ENCODE assay signal across 8 cellular contexts in the genomic region with DNA sequence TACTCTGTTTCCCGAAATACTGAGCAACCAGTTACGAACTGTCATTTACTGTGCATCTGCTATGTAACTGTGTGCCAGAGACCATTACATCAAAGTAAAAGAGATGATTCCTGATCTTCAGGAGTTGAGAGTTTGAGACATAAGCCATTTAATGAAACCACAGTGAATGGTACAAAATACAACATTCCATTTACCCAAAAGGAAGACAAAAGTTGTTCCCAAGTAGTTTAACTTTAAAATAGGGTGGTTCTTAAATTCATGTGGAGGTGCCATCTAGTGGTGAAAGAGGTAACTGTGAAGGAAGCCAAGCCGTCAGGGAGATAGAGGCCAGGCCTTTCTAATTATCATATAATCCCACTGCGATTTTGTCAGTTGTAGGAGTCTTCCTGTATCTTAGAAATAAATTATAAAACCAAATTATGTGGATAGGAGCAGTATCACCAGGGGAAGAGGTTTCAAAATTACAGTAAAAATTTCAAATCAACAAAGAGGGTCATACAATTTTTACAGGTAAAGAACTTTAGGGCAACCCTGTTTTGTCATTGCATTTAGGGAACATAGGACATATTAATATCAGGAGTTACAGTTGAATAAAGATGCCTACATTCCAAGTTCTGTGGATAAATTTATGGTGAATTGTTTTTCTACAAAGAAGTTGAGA.
A peak's percentile ranks its signal among the peaks of the same experiment; 100 is the strongest.
DNase-seq lines count a peak whose midpoint lies in the region; ATAC-seq, FAIRE-seq and TF ChIP-seq lines count a peak whose summit lies in the region.

No MANE protein-coding gene starts in this region.

- no peak overlapping the region for H3K4me3 Mint-ChIP-seq in stimulated activated naive B cell treated with anti-CD40 and anti-IgM and Interleukin-4, amounts not matched to agents 10 μg/mL and 1 μg/mL and 100 μg/mL, for 72 hours

- peak; percentile 71 for FAIRE-seq in RCC 7860 (lab: Jason Lieb, UNC)

- peaks cover 0 to 18% of the 10 kb centered on the region in 2 donors for H3K4me1 ChIP-seq in lung (ENCODE audit: control insufficient read depth in 2 of 2, insufficient read depth in 2 of 2, low read length in 2 of 2)

- TF ChIP-seq CTCF in lung (IDR thresholded peaks at IDR 0.05; ENCODE audit: control extremely low read depth, extremely low read depth) = peak; percentile 45

- WGBS in lung, 2 donors = 43 to 52% methylated on average over 4 of the region's 4 CpGs

- H3K27me3 Mint-ChIP-seq in stimulated activated naive B cell treated with anti-CD40 and anti-IgM and Interleukin-4, amounts not matched to agents 10 μg/mL and 1 μg/mL and 100 μg/mL, for 72 hours = no peaks in the 10 kb centered on the region

- no peaks in the 10 kb centered on the region for H3K36me3 Mint-ChIP-seq in stimulated activated naive B cell treated with anti-CD40 and anti-IgM and Interleukin-4, amounts not matched to agents 10 μg/mL and 1 μg/mL and 100 μg/mL, for 72 hours

- H3K4me3 ChIP-seq in lung = no peak overlapping the region

- DNase-seq in NCI-H1092 treated with DMSO at 0.1 percent for 48 hours (lab: John Stamatoyannopoulos, UW) (peak; percentile 37), NCI-H1092 (lab: John Stamatoyannopoulos, UW) (no peak), HuH-7.5 (ENCODE audit: low spot score) (peak; percentile 40), RCC 7860 (ENCODE audit: low spot score) (peak; percentile 57), dedifferentiated amniotic fluid mesenchymal stem cell (ENCODE audit: extremely low spot score) (peak; percentile 77), lung (ENCODE audit: low spot score) (no peak), OCI-M2 (lab: John Stamatoyannopoulos, UW; ENCODE audit: unreplicated experiment) (no peak)
- no peak for DNase-seq in stimulated activated naive B cell treated with anti-CD40 and anti-IgM and Interleukin-4, amounts not matched to agents 10 μg/mL and 1 μg/mL and 100 μg/mL, for 72 hours

- no peaks in the 10 kb centered on the region for H3K27me3 ChIP-seq in lung (ENCODE audit: control insufficient read depth, insufficient read depth)

- no peak overlapping the region for H3K27ac ChIP-seq in lung (ENCODE audit: low read depth in 1 of 2, low read length in 1 of 2)

- H3K9me3 Mint-ChIP-seq in stimulated activated naive B cell treated with anti-CD40 and anti-IgM and Interleukin-4, amounts not matched to agents 10 μg/mL and 1 μg/mL and 100 μg/mL, for 72 hours = no peaks in the 10 kb centered on the region

- no peaks in the 10 kb centered on the region for H3K9me3 ChIP-seq in lung (ENCODE audit: control insufficient read depth in 2 of 2, insufficient read depth in 1 of 2, low read length in 1 of 2)

- H3K27ac Mint-ChIP-seq in stimulated activated naive B cell treated with anti-CD40 and anti-IgM and Interleukin-4, amounts not matched to agents 10 μg/mL and 1 μg/mL and 100 μg/mL, for 72 hours = no peak overlapping the region

- peaks cover 9 to 15% of the 10 kb centered on the region in 2 donors for H3K4me1 Mint-ChIP-seq in stimulated activated naive B cell treated with anti-CD40 and anti-IgM and Interleukin-4, amounts not matched to agents 10 μg/mL and 1 μg/mL and 100 μg/mL, for 72 hours

- peaks cover 30 to 44% of the 10 kb centered on the region in 2 donors for H3K36me3 ChIP-seq in lung (ENCODE audit: control insufficient read depth in 2 of 2, insufficient read depth in 2 of 2, low read length in 2 of 2)

- ATAC-seq in lung (ENCODE audit: insufficient read depth, low FRiP score) = no peak
- no peak for ATAC-seq in stimulated activated naive B cell treated with anti-CD40 and anti-IgM and Interleukin-4, amounts not matched to agents 10 μg/mL and 1 μg/mL and 100 μg/mL, for 72 hours (replicated peaks)

Comparison
In these comparisons a context has a peak if more than half of its experiments do, and no peak if none do; other contexts are left out.
1. DNase-seq: peak in NCI-H1092 treated with DMSO at 0.1 percent for 48 hours (single experiment), HuH-7.5 (single experiment), RCC 7860 (single experiment) and dedifferentiated amniotic fluid mesenchymal stem cell (single experiment); none in NCI-H1092 (single experiment), lung (single experiment), OCI-M2 (single experiment) and stimulated activated naive B cell treated with anti-CD40 and anti-IgM and Interleukin-4, amounts not matched to agents 10 μg/mL and 1 μg/mL and 100 μg/mL, for 72 hours (single experiment).